In the genomic region with DNA sequence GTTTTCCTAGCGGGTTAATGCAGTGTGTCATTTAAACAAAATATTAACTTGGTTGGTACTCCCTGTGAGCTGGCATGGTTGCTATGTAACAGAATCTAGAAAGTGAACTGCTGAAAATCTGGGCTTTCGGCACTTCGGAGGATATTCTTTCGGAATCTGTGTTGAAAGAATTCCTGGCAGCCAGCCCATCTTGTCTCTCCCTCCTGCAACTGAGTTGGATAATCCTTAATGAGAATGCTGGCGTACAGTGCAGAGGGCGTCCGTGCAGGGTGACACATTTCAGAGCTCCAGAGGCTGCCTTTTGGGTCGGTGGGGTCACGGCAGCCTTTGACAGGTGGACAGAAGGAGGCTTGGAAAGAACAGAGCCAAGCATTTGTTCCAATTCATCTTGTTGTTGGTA, we compare ENCODE assay signal across 11 cellular contexts. TPM values are rescaled to one million over a fixed set of nuclear protein-coding genes. Genes with fewer than 3 reads are reported as not detected.
A peak's percentile ranks its signal among the peaks of the same experiment; 100 is the strongest.
DNase-seq lines count a peak whose midpoint lies in the region; ATAC-seq and TF ChIP-seq lines count a peak whose summit lies in the region.
"Had no signal": no experiment of that assay in that cellular context is flagged by ENCODE, and none has a peak within 500 bp of the region (broad histone marks: within the 10 kb centered on the region; RNA-seq: fewer than 3 reads in every experiment).

No MANE protein-coding gene starts in this region.

- no peaks in the 10 kb centered on the region for H3K36me3 ChIP-seq in testis (ENCODE audit: low read depth, missing control alignments)

- H3K27me3 ChIP-seq in testis, result no peaks in the 10 kb centered on the region

- no peak overlapping the region for H3K27ac Mint-ChIP-seq in activated CD8-positive, alpha-beta T cell treated with anti-CD3 and anti-CD28 coated beads, Interleukin-2, amount 10 ng/mL, durations not matched to agents 7 days and 5 days
- H3K27ac Mint-ChIP-seq: activated CD4-positive, alpha-beta T cell treated with anti-CD3 and anti-CD28 coated beads, Interleukin-2, amount 10 ng/mL, durations not matched to agents 7 days and 5 days had no signal

- H3K9me3 Mint-ChIP-seq in activated CD8-positive, alpha-beta T cell treated with anti-CD3 and anti-CD28 coated beads, Interleukin-2, amount 10 ng/mL, durations not matched to agents 7 days and 5 days (ENCODE audit: insufficient read depth), result no peaks in the 10 kb centered on the region
- H3K9me3 Mint-ChIP-seq: activated CD4-positive, alpha-beta T cell treated with anti-CD3 and anti-CD28 coated beads, Interleukin-2, amount 10 ng/mL, durations not matched to agents 7 days and 5 days had no signal

- TF ChIP-seq CTCF in lower leg skin (IDR thresholded peaks at IDR 0.05), result no peak
- no peak for TF ChIP-seq CTCF in testis (IDR thresholded peaks at IDR 0.05)

- H3K4me1 Mint-ChIP-seq in activated CD8-positive, alpha-beta T cell treated with anti-CD3 and anti-CD28 coated beads, Interleukin-2, amount 10 ng/mL, durations not matched to agents 7 days and 5 days (ENCODE audit: low read depth), result no peaks in the 10 kb centered on the region
- H3K4me1 Mint-ChIP-seq: activated CD4-positive, alpha-beta T cell treated with anti-CD3 and anti-CD28 coated beads, Interleukin-2, amount 10 ng/mL, durations not matched to agents 7 days and 5 days had no signal

- 24 to 26% methylated on average over 9 of the region's 9 CpGs for WGBS in lower leg skin, 2 donors
- 35 to 49% methylated on average over 9 of the region's 9 CpGs for WGBS in testis, 2 donors

- H3K4me1 ChIP-seq in testis, result peaks cover 7% of the 10 kb centered on the region
- H3K4me1 ChIP-seq: foreskin keratinocyte had no signal

- no peak overlapping the region for H3K4me3 Mint-ChIP-seq in activated CD8-positive, alpha-beta T cell treated with anti-CD3 and anti-CD28 coated beads, Interleukin-2, amount 10 ng/mL, durations not matched to agents 7 days and 5 days
- H3K4me3 Mint-ChIP-seq: activated CD4-positive, alpha-beta T cell treated with anti-CD3 and anti-CD28 coated beads, Interleukin-2, amount 10 ng/mL, durations not matched to agents 7 days and 5 days had no signal

- CTCF ChIA-PET in activated CD8-positive, alpha-beta T cell treated with anti-CD3 and anti-CD28 coated beads, Interleukin-2, amount 10 ng/mL, durations not matched to agents 7 days and 5 days (lab: Charles Lee), result no interaction called here

- no peaks in the 10 kb centered on the region for H3K36me3 Mint-ChIP-seq in activated CD8-positive, alpha-beta T cell treated with anti-CD3 and anti-CD28 coated beads, Interleukin-2, amount 10 ng/mL, durations not matched to agents 7 days and 5 days (ENCODE audit: low read depth)

- no peak overlapping the region for H3K4me3 ChIP-seq in lower leg skin (ENCODE audit: low read depth, poor library complexity, severe bottlenecking)
- no peak overlapping the region for H3K4me3 ChIP-seq in testis

- H3K9me3 ChIP-seq in testis, result no peaks in the 10 kb centered on the region

- no peak overlapping the region for H3K27ac ChIP-seq in testis
- H3K27ac ChIP-seq: foreskin keratinocyte had no signal

- POLR2A ChIA-PET in activated CD8-positive, alpha-beta T cell treated with anti-CD3 and anti-CD28 coated beads, Interleukin-2, amount 10 ng/mL, durations not matched to agents 7 days and 5 days (lab: Charles Lee), result no interaction called here

- intact Hi-C loops in lower leg skin (cut with DNase I; ENCODE audit: low total_unique reads) (no loop called here), testis (cut with DNase I; ENCODE audit: low total_unique reads) (no loop called here)

- H3K27me3 Mint-ChIP-seq in activated CD8-positive, alpha-beta T cell treated with anti-CD3 and anti-CD28 coated beads, Interleukin-2, amount 10 ng/mL, durations not matched to agents 7 days and 5 days (ENCODE audit: low read depth), result peaks cover 37% of the 10 kb centered on the region

- DNase-seq in DMS79 treated with DMSO at 0.1 percent for 48 hours (lab: John Stamatoyannopoulos, UW), result peak; percentile 21
- no peak for DNase-seq in DMS79 (lab: John Stamatoyannopoulos, UW)
- DNase-seq in ecto neural progenitor cell (ENCODE audit: low spot score), result peak; percentile 53
- peak; percentile 48 to 91 for DNase-seq in lower leg skin (ENCODE audit: low spot score in 2 of 2)
- peak; percentile 72 for DNase-seq in testis
- DNase-seq in NCI-H2107 treated with DMSO at 0.1 percent for 48 hours (lab: John Stamatoyannopoulos, UW; ENCODE audit: unreplicated experiment), result no peak
- no peak for DNase-seq in activated CD8-positive, alpha-beta T cell treated with anti-CD3 and anti-CD28 coated beads, Interleukin-2, amount 10 ng/mL, durations not matched to agents 7 days and 5 days
- DNase-seq in hepatic stellate cell (ENCODE audit: low spot score), result no peak
- DNase-seq: activated CD4-positive, alpha-beta T cell treated with anti-CD3 and anti-CD28 coated beads, Interleukin-2, amount 10 ng/mL, durations not matched to agents 7 days and 5 days; foreskin keratinocyte; stimulated activated CD4-positive, alpha-beta T cell treated with anti-CD3 and anti-CD28 coated beads, Interleukin-4, amount 100 ng/mL, for 24 hours had no signal

- no peak for ATAC-seq in activated CD8-positive, alpha-beta T cell treated with anti-CD3 and anti-CD28 coated beads, Interleukin-2, amount 10 ng/mL, durations not matched to agents 7 days and 5 days
- ATAC-seq: foreskin keratinocyte had no signal

- no peak for TF ChIP-seq POLR2A in lower leg skin (IDR thresholded peaks at IDR 0.05)
- no peak for TF ChIP-seq POLR2A in testis (IDR thresholded peaks at IDR 0.05)

RNA-seq across cellular contexts. Expression of a gene that starts 3.6 kb away (rescaled TPM):
- total RNA-seq in lower leg skin (10 to 100 TPM; 21.4 to 36.0 (median 28.4) TPM), testis (10 to 100 TPM; 12.1 to 13.8 TPM)
- 14.6 TPM for polyA plus RNA-seq in testis (ENCODE audit: insufficient read depth, low read depth, low replicate concordance)
- 1 to 10 TPM; 1.1 to 1.7 TPM for total RNA-seq in activated CD8-positive, alpha-beta T cell treated with anti-CD3 and anti-CD28 coated beads, Interleukin-2, amount 10 ng/mL, durations not matched to agents 7 days and 5 days

Comparison
In these comparisons a context has a peak if more than half of its experiments do, and no peak if none do; other contexts are left out.
1. DNase-seq: peak in DMS79 treated with DMSO at 0.1 percent for 48 hours (single experiment), ecto neural progenitor cell (single experiment), lower leg skin (2 of 2) and testis (single experiment); none in DMS79 (single experiment), NCI-H2107 treated with DMSO at 0.1 percent for 48 hours (single experiment), activated CD8-positive, alpha-beta T cell treated with anti-CD3 and anti-CD28 coated beads, Interleukin-2, amount 10 ng/mL, durations not matched to agents 7 days and 5 days (single experiment) and hepatic stellate cell (single experiment).
2. RNA of a gene that starts 3.6 kb away (total RNA-seq): 21.4 to 36.0 TPM in lower leg skin and 12.1 to 13.8 TPM in testis; 1.1 to 1.7 TPM in activated CD8-positive, alpha-beta T cell treated with anti-CD3 and anti-CD28 coated beads, Interleukin-2, amount 10 ng/mL, durations not matched to agents 7 days and 5 days; every median in the first group is over 4 times any median in the second.